9 cellular contexts compared by ENCODE assay signal in genomic region chr10:48614481-48615383, GRCh38. TPM values are rescaled to one million over a fixed set of nuclear protein-coding genes. Genes with fewer than 3 reads are reported as not detected.
DNase-seq lines count a peak whose midpoint lies in the region; ATAC-seq and TF ChIP-seq lines count a peak whose summit lies in the region.
"Had no signal": no experiment of that assay in that cellular context is flagged by ENCODE, and none has a peak within 500 bp of the region (broad histone marks: within the 10 kb centered on the region; RNA-seq: fewer than 3 reads in every experiment).

No MANE protein-coding gene starts in this region.

- peaks cover 5 to 12% (median 7%) of the 10 kb centered on the region in 3 donors for H3K4me1 Mint-ChIP-seq in naive B cell

- intact Hi-C loops in posterior vena cava (cut with DNase I), result no loop called here

- DNase-seq in HFF-Myc (ENCODE audit: extremely low read depth, low read depth) (no peak), SK-MEL-5 (ENCODE audit: low read depth, low spot score) (peak; percentile 9), naive B cell (no peak), posterior vena cava (ENCODE audit: low spot score) (no peak), iPS-NIHi11 (ENCODE audit: low spot score) (no peak)
- DNase-seq in NK-92 treated with Interleukin-12 subunit alpha and Interleukin-12 subunit beta, amount 100 ng/mL, for 24 hours (lab: John Stamatoyannopoulos, UW), result no peak

- no peak overlapping the region for H3K4me3 ChIP-seq in HFF-Myc (replicated peaks; ENCODE audit: low read depth, low read length)

- in situ Hi-C loops in SK-MEL-5 (cut with HindIII; ENCODE audit: low pct_unique_long_range_greater_than_20kb, low sequenced_read_pairs), result no loop called here

- peaks cover 27 to 52% (median 52%) of the 10 kb centered on the region in 3 donors for H3K27me3 Mint-ChIP-seq in naive B cell

- TF ChIP-seq CTCF in HFF-Myc (IDR thresholded peaks at IDR 0.05; ENCODE audit: low read depth, low read length, missing control alignments), result peak; percentile 34

- no peak overlapping the region for H3K27ac Mint-ChIP-seq in naive B cell

- peak; percentile 74 for ATAC-seq in GM18502 (IDR thresholded peaks at IDR 0.05; ENCODE audit: poor library complexity, unreplicated experiment)
- peak; percentile 46 to 58 for ATAC-seq in naive B cell (ENCODE audit: low read depth in 2 of 2)
- ATAC-seq in HG03139 (IDR thresholded peaks at IDR 0.05; ENCODE audit: unreplicated experiment), result no peak

- peaks cover 0 to 8% of the 10 kb centered on the region in 2 donors for H3K36me3 Mint-ChIP-seq in naive B cell

- no peak overlapping the region for H3K4me3 Mint-ChIP-seq in naive B cell

- peaks cover 0 to 5% (median 1%) of the 10 kb centered on the region in 7 donors for H3K9me3 Mint-ChIP-seq in naive B cell

RNA-seq across cellular contexts. Expression of gene ARHGAP22, which starts 9.9 kb away (rescaled TPM):
- 0.24 TPM in 2 replicates for total RNA-seq in SK-MEL-5 (2014; rRNA removed; shearing (Covaris generic))
- 0.70 and 1.1 TPM in 2 replicates for polyA plus RNA-seq in SK-MEL-5 (2015; cell fraction: cytosol; rRNA removed)
- polyA plus RNA-seq in SK-MEL-5 (2015; cell fraction: nucleus; rRNA removed), result 0.88 and 2.8 TPM in 2 replicates
- 1 to 10 TPM; 2.8 to 9.2 (median 5.8) TPM for polyA plus RNA-seq in naive B cell (ENCODE audit: low read depth in 6 of 6)
- 10 to 100 TPM in 1 of 2 donors, 1 to 10 TPM in 1; 9.8 to 13.4 TPM for total RNA-seq in posterior vena cava
- total RNA-seq: activated CD8-positive, alpha-beta memory T cell treated with anti-CD3 and anti-CD28 coated beads for 36 hours had no signal
